In genomic region chr9:71604197-71605063, GRCh38 we compare ENCODE assay signal across 8 cellular contexts.
A peak's percentile ranks its signal among the peaks of the same experiment; 100 is the strongest.
DNase-seq lines count a peak whose midpoint lies in the region; ATAC-seq and TF ChIP-seq lines count a peak whose summit lies in the region.

No MANE protein-coding gene starts in this region.

- no peak overlapping the region for H3K18ac ChIP-seq in neuronal stem cell (ENCODE audit: low read length)

- H2BK12ac ChIP-seq in neuronal stem cell (ENCODE audit: low read length), result no peak overlapping the region

- H2BK5ac ChIP-seq in neuronal stem cell (ENCODE audit: low read length), result no peak overlapping the region

- H3K9me3 ChIP-seq in OCI-LY3 (ENCODE audit: insufficient read depth, low read length) (no peaks in the 10 kb centered on the region), neuronal stem cell (replicated peaks in 1 of 2; ENCODE audit: control insufficient read depth in 2 of 2, insufficient read depth in 1 of 2, low read depth in 1 of 2, low read length in 2 of 2) (no peaks in the 10 kb centered on the region)

- WGBS in neuronal stem cell (ENCODE audit: extremely low coverage in 2 of 2, insufficient read length in 2 of 2, insufficient replicate concordance in 1 of 2), 2 donors, result no CpG with 5 or more reads among the region's 5 CpGs

- H4K20me1 ChIP-seq in OCI-LY3 (ENCODE audit: insufficient read depth, low read length), result no peaks in the 10 kb centered on the region

- no peak overlapping the region for H3K4me3 Mint-ChIP-seq in CD14-positive monocyte

- H3K4me1 ChIP-seq in OCI-LY3 (ENCODE audit: low read length) (no peaks in the 10 kb centered on the region), neuronal stem cell (ENCODE audit: control insufficient read depth in 2 of 2, insufficient read depth in 1 of 2, low read depth in 1 of 2, low read length in 2 of 2) (peaks cover 0 to 2% of the 10 kb centered on the region in 2 donors)

- H3K79me2 ChIP-seq in OCI-LY3 (ENCODE audit: low read length), result no peaks in the 10 kb centered on the region

- H2AFZ ChIP-seq in OCI-LY3 (ENCODE audit: low read depth, low read length), result no peak overlapping the region
- no peak overlapping the region for H2AFZ ChIP-seq in neuronal stem cell (ENCODE audit: low read length)

- H3K4me2 ChIP-seq in OCI-LY3 (ENCODE audit: low read length) (no peak overlapping the region), neuronal stem cell (ENCODE audit: insufficient read depth, low read length, poor library complexity, severe bottlenecking) (no peak overlapping the region)

- H3K4me1 Mint-ChIP-seq in CD14-positive monocyte, result no peaks in the 10 kb centered on the region

- peak; percentile 91 for ATAC-seq in HG03521 (IDR thresholded peaks at IDR 0.05; ENCODE audit: unreplicated experiment)

- 0 out of 2 replicates have a peak, but pooled peaks cover 5% of the 10 kb centered on the region for H3K27me3 ChIP-seq in OCI-LY3 (ENCODE audit: low read depth, low read length)
- no peaks in the 10 kb centered on the region for H3K27me3 ChIP-seq in neuronal stem cell (ENCODE audit: control insufficient read depth in 3 of 3, insufficient read depth in 3 of 3, low read depth in 1 of 3, low read length in 3 of 3)

- no peak overlapping the region for H3K27ac Mint-ChIP-seq in CD14-positive monocyte

- H3K4me3 ChIP-seq in OCI-LY3 (ENCODE audit: low read length) (no peak overlapping the region), fibroblast of mammary gland (ENCODE audit: control insufficient read depth, low read depth, low read length) (no peak overlapping the region), neuronal stem cell (ENCODE audit: low read length in 2 of 2) (no peak overlapping the region)

- H3K79me1 ChIP-seq in neuronal stem cell (ENCODE audit: low read depth, low read length), result no peaks in the 10 kb centered on the region

- peak; percentile 71 for DNase-seq in CD14-positive monocyte (ENCODE audit: low spot score)
- DNase-seq in GM19240 (ENCODE audit: insufficient read length, low spot score), result peak; percentile 23
- DNase-seq in activated T-cell treated with anti-CD3 and anti-CD28 coated beads, Interleukin-2, amount 50 U/mL, for 1 hour, result peak; percentile 71
- DNase-seq in fibroblast of mammary gland (ENCODE audit: low read depth), result peak; percentile 68
- peak; percentile 62 for DNase-seq in neuronal stem cell (ENCODE audit: low spot score)
- peak; percentile 81 for DNase-seq in superior temporal gyrus (ENCODE audit: extremely low spot score)

- H3K36me3 Mint-ChIP-seq in CD14-positive monocyte, result no peaks in the 10 kb centered on the region

- H3K36me3 ChIP-seq in OCI-LY3 (replicated peaks; ENCODE audit: low read depth, low read length) (no peaks in the 10 kb centered on the region), neuronal stem cell (replicated peaks in 1 of 2; ENCODE audit: control insufficient read depth in 2 of 2, insufficient read depth in 2 of 2, low read length in 2 of 2) (no peaks in the 10 kb centered on the region)

- H2BK120ac ChIP-seq in neuronal stem cell (ENCODE audit: low read depth, low read length), result no peak overlapping the region

- H3K4ac ChIP-seq in neuronal stem cell (ENCODE audit: low read length), result no peak overlapping the region

- no peak overlapping the region for H2BK15ac ChIP-seq in neuronal stem cell (ENCODE audit: low read length)

- no peaks in the 10 kb centered on the region for H3K27me3 Mint-ChIP-seq in CD14-positive monocyte (ENCODE audit: low read depth in 3 of 3)

- H3K9ac ChIP-seq in OCI-LY3 (ENCODE audit: low read length) (no peak overlapping the region), neuronal stem cell (ENCODE audit: low read depth, low read length, poor library complexity) (no peak overlapping the region)

- H3K27ac ChIP-seq in OCI-LY3 (ENCODE audit: low read length), result no peak overlapping the region
- no peak overlapping the region for H3K27ac ChIP-seq in neuronal stem cell (replicated peaks; ENCODE audit: low read length)

- no peak overlapping the region for H4K91ac ChIP-seq in neuronal stem cell (ENCODE audit: low read depth, low read length, poor library complexity)

- peak; percentile 91 for TF ChIP-seq CTCF in CD14-positive monocyte (IDR thresholded peaks at IDR 0.05)
- peak; percentile 86 for TF ChIP-seq CTCF in OCI-LY3 (IDR thresholded peaks at IDR 0.05; ENCODE audit: low read depth, low read length)
- TF ChIP-seq CTCF in fibroblast of mammary gland (conservative IDR thresholded peaks at IDR 0.05; ENCODE audit: control insufficient read depth, insufficient read depth, low read depth, low read length), result peak; percentile 82

- no peak overlapping the region for H3K23ac ChIP-seq in neuronal stem cell (ENCODE audit: low read depth, low read length, poor library complexity)

- no peaks in the 10 kb centered on the region for H3K9me3 Mint-ChIP-seq in CD14-positive monocyte

- intact Hi-C loops in CD14-positive monocyte (cut with micrococcal nuclease), result loop anchor here (5.0 kb wide), 1 partner anchor 163 kb away; the partner anchor contains the start of gene CEMIP2 (in 2 of the 2)

- no peak overlapping the region for H3K14ac ChIP-seq in neuronal stem cell (ENCODE audit: low read length)

- H4K8ac ChIP-seq in neuronal stem cell (ENCODE audit: low read depth, low read length), result no peak overlapping the region

- no peak overlapping the region for H2AK5ac ChIP-seq in neuronal stem cell (ENCODE audit: low read depth, low read length)

Comparison
In these comparisons a context has a peak if more than half of its experiments do, and no peak if none do; other contexts are left out.
1. DNase-seq: peak in every context shown above with its lines; median percentile 81 in superior temporal gyrus; 71 in CD14-positive monocyte; 71 in activated T-cell treated with anti-CD3 and anti-CD28 coated beads, Interleukin-2, amount 50 U/mL, for 1 hour; 68 in fibroblast of mammary gland; 62 in neuronal stem cell; 23 in GM19240.